In the genomic region with DNA sequence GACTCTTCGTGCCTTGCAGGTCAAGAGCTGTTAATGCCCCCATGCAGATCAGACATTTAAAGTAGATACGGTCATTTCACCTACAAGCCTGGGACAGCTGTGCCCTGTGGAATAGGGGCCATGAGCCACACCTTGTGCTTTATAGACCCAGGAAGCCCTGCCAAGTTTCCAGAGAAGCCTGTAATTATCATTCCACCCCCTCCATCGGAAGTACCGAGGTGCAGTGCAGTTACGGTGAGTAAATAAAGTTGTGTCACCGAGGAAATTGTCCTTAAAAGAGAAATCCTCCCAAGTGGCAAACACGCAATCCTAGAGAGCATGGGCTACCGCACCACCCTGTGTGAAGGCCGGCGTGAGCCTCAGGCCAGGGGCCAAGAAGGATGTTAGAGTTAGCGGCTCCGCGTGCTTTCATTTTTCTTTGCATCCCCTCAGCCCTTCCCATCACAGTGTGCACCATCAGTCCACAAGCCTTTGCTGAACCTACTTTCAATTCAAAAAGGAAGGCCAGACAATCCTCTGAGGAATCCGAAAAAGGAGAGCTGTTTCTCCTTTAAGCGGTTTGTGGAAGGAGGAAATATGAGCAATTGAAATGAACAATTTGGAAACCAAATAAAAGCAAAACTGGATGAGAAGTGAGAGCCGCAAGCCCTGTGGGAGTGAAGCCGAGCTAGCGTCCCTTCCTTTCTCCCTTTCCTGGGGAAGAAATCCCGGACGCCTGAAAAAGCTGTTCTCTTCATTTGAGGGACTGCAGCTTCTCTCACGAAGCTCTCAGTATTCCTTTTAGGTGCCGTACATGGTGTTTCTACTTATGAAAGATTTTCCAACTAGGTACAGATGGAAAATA, we compare ENCODE assay signal across 15 cellular contexts.
DNase-seq lines count a peak whose midpoint lies in the region; ATAC-seq and TF ChIP-seq lines count a peak whose summit lies in the region.
"Had no signal": no experiment of that assay in that cellular context is flagged by ENCODE, and none has a peak within 500 bp of the region (broad histone marks: within the 10 kb centered on the region; RNA-seq: fewer than 3 reads in every experiment).

No MANE protein-coding gene starts in this region.

- no peaks in the 10 kb centered on the region for H3K27me3 ChIP-seq in BE2C

- intact Hi-C loops in left ventricle myocardium superior (cut with micrococcal nuclease) (no loop called here), Right ventricle myocardium inferior (cut with DNase I) (loop anchor here (5.0 kb wide), 1 partner anchor 184 kb away; a partner anchor contains a TSS)

- no peak overlapping the region for H3K27ac ChIP-seq in coronary artery

- H3K27me3 Mint-ChIP-seq in nephron (ENCODE audit: low read depth) (peaks cover 88% of the 10 kb centered on the region), T-helper 17 cell (peaks cover 73% of the 10 kb centered on the region)

- H3K9me3 ChIP-seq in BE2C = no peaks in the 10 kb centered on the region
- no peaks in the 10 kb centered on the region for H3K9me3 ChIP-seq in T-helper 17 cell (ENCODE audit: control insufficient read depth, low read length, poor library complexity, severe bottlenecking)

- TF ChIP-seq CTCF in coronary artery (IDR thresholded peaks at IDR 0.05) (no peak), nephron (IDR thresholded peaks at IDR 0.05; ENCODE audit: unreplicated experiment in 3 of 3) (no peak), BE2C (IDR thresholded peaks at IDR 0.05; ENCODE audit: low read depth, low read length) (no peak)

- H3K4me1 Mint-ChIP-seq in nephron (peaks cover 62% of the 10 kb centered on the region), T-helper 17 cell (peaks cover 4% of the 10 kb centered on the region)
- H3K4me1 Mint-ChIP-seq: B cell had no signal

- H3K9me3 Mint-ChIP-seq in nephron = no peaks in the 10 kb centered on the region

- H3K4me1 ChIP-seq in BE2C = no peaks in the 10 kb centered on the region

- H3K36me3 Mint-ChIP-seq in nephron (ENCODE audit: low read depth) = no peaks in the 10 kb centered on the region
- H3K36me3 Mint-ChIP-seq in T-helper 17 cell (ENCODE audit: low read depth) = no peaks in the 10 kb centered on the region
- H3K36me3 Mint-ChIP-seq: activated naive CD8-positive, alpha-beta T cell had no signal

- peak overlapping the region; percentile 41 to 64 (median 62) for H3K4me3 Mint-ChIP-seq in nephron
- H3K4me3 Mint-ChIP-seq in T-helper 17 cell = no peak overlapping the region
- H3K4me3 Mint-ChIP-seq: activated naive CD8-positive, alpha-beta T cell; B cell had no signal

- no peaks in the 10 kb centered on the region for H3K36me3 ChIP-seq in BE2C

- H3K27ac Mint-ChIP-seq in nephron = peak overlapping the region; percentile 47 to 80 (median 69)
- no peak overlapping the region for H3K27ac Mint-ChIP-seq in T-helper 17 cell
- H3K27ac Mint-ChIP-seq: activated naive CD8-positive, alpha-beta T cell; B cell had no signal

- peak; percentile 30 for DNase-seq in left ventricle myocardium superior
- no peak for DNase-seq in Right ventricle myocardium inferior (ENCODE audit: missing footprints)
- no peak for DNase-seq in coronary artery (ENCODE audit: low spot score)
- no peak for DNase-seq in RPMI8226
- DNase-seq in BE2C = no peak
- DNase-seq in UCSD-AML1 (lab: John Stamatoyannopoulos, UW; ENCODE audit: unreplicated experiment) = no peak
- no peak for DNase-seq in T-helper 17 cell
- DNase-seq: activated CD4-positive, alpha-beta T cell treated with anti-CD3 and anti-CD28 coated beads, Interleukin-2, amount 50 U/mL, for 4 hours; effector CD8-positive, alpha-beta T cell; KBM-7; NCI-H226; occipital lobe had no signal

- peak overlapping the region; percentile 40 for H3K4me3 ChIP-seq in coronary artery
- H3K4me3 ChIP-seq in BE2C (ENCODE audit: low read depth, low read length) = no peak overlapping the region

- peak; percentile 19 for ATAC-seq in left ventricle myocardium superior
- ATAC-seq in Right ventricle myocardium inferior = no peak
- ATAC-seq in T-helper 17 cell = no peak
